20 cellular contexts compared by ENCODE assay signal in the genomic region with DNA sequence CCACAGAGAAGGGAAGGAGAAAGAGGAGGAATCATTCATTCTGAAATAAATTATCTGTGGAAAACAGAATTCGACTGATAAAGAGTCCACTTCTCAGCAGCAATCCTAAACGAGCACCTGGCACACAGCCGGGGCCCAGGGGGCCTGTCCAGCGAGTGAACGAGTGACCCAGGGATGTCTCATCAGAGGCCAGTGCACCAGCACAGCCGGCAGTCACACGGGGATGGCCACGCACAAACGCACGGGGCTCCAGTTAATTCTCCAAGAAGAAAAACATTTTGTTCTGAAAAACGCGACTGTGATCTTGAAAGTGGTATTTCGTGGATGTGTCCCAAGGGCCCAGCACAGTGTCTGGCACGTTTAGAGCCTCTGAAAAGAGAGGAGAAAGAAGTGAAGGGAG.
"Had no signal": no experiment of that assay in that cellular context is flagged by ENCODE, and none has a peak within 500 bp of the region (broad histone marks: within the 10 kb centered on the region; RNA-seq: fewer than 3 reads in every experiment).

No MANE protein-coding gene starts in this region.

- ATAC-seq: activated CD4-positive, CD25-positive, alpha-beta regulatory T cell treated with anti-CD3 and anti-CD28 coated beads, Interleukin-2, amount 50 U/mL, for 24 hours; activated CD8-positive, alpha-beta T cell treated with anti-CD3 and anti-CD28 coated beads for 36 hours; activated T-helper 17 cell treated with anti-CD3 and anti-CD28 coated beads, Interleukin-2, amount 50 U/mL, for 72 hours had no signal

- H3K36me3 ChIP-seq: adrenal gland had no signal

- H3K4me1 ChIP-seq: adrenal gland had no signal

- H3K27ac ChIP-seq: adrenal gland, PC-9 had no signal

- H3K4me3 ChIP-seq: adrenal gland, PC-9 had no signal

- H3K9me3 ChIP-seq: adrenal gland had no signal

- DNase-seq: activated CD4-positive, alpha-beta T cell treated with anti-CD3 and anti-CD28 coated beads for 4 hours; activated CD8-positive, alpha-beta T cell treated with anti-CD3 and anti-CD28 coated beads for 36 hours; activated naive CD4-positive, alpha-beta T cell treated with anti-CD3 and anti-CD28 coated beads, Interleukin-2, amount 50 U/mL, for 16 hours; activated naive CD8-positive, alpha-beta T cell treated with anti-CD3 and anti-CD28 coated beads, Interleukin-2, amount 10 ng/mL, durations not matched to agents 7 days and 5 days; activated T-cell treated with anti-CD3 and anti-CD28 coated beads for 4 hours; activated T-cell treated with anti-CD3 and anti-CD28 coated beads, Interleukin-2, amount 50 U/mL, for 48 hours; anterior cingulate cortex; Kasumi-1; KBM-7; NCI-H1105 treated with DMSO at 0.1 percent for 48 hours; NCI-H1436 treated with DMSO at 0.1 percent for 48 hours; NCI-H187; NCI-H2081; NCI-H446; NCI-H524; PC-9; SHP77 treated with DMSO at 0.1 percent for 48 hours had no signal
